In the genomic region with DNA sequence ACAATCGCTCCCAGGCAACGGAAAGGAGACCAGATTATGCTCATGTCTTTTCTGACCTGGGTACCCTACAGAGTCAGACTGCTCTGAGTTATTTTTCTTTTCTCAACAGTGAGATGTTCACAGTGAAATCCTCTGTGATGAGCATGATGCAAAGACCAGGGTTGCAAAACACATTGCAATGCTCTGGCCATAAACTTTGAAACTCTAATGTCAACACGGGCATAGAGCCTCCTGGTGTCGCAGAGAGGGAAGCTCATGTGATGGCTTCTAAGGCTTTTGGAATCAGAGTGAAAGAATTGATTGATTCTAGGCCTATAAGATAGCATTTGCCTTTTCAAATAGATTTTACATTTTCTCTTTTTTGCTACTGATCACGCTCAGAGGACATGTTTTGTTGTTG, we compare ENCODE assay signal across 14 cellular contexts.
DNase-seq lines count a peak whose midpoint lies in the region; ATAC-seq and TF ChIP-seq lines count a peak whose summit lies in the region.
"Had no signal": no experiment of that assay in that cellular context is flagged by ENCODE, and none has a peak within 500 bp of the region (broad histone marks: within the 10 kb centered on the region; RNA-seq: fewer than 3 reads in every experiment).

No MANE protein-coding gene starts in this region.

- no peaks in the 10 kb centered on the region for H3K36me3 ChIP-seq in Caco-2 (ENCODE audit: control insufficient read depth, insufficient read depth, low read length)
- H3K36me3 ChIP-seq in mesendoderm (ENCODE audit: control insufficient read depth, insufficient read depth, low read length), result no peaks in the 10 kb centered on the region

- intact Hi-C loops in Caco-2 (cut with micrococcal nuclease; ENCODE audit: unreplicated experiment), result loop anchor here (1.0 kb wide), 3 partner anchors 68 to 224 kb away; no protein-coding TSS in a partner anchor
- intact Hi-C loops in head of caudate nucleus (cut with DNase I), result no loop called here

- ATAC-seq in HG03442 (IDR thresholded peaks at IDR 0.05; ENCODE audit: unreplicated experiment), result no peak
- no peak for ATAC-seq in stimulated activated effector memory CD8-positive, alpha-beta T cell treated with anti-CD3 and anti-CD28 coated beads, Interleukin-12 subunit alpha, Interleukin-12 subunit beta, amount 100 ng/mL, for 72 hours
- ATAC-seq: natural killer cell treated with Interleukin-12 subunit alpha and Interleukin-12 subunit beta and Interleukin-15 and Interleukin-18, amount 100 ng/mL, for 72 hours had no signal

- no peak overlapping the region for H2BK5ac ChIP-seq in mesendoderm (ENCODE audit: low read length)

- no peak overlapping the region for H3K4ac ChIP-seq in mesendoderm (ENCODE audit: low read depth, low read length)

- no peaks in the 10 kb centered on the region for H3K9me3 Mint-ChIP-seq in Caco-2 (ENCODE audit: unreplicated experiment)
- peaks cover 19% of the 10 kb centered on the region for H3K9me3 Mint-ChIP-seq in stimulated activated effector memory CD8-positive, alpha-beta T cell treated with anti-CD3 and anti-CD28 coated beads, Interleukin-12 subunit alpha, Interleukin-12 subunit beta, amount 100 ng/mL, for 72 hours
- H3K9me3 Mint-ChIP-seq: activated CD4-positive, alpha-beta T cell treated with anti-CD3 and anti-CD28 coated beads, Interleukin-2, amount 10 ng/mL, durations not matched to agents 24 days and 14 days; activated naive CD4-positive, alpha-beta T cell treated with anti-CD3 and anti-CD28 coated beads, Interleukin-2, amount 10 ng/mL, durations not matched to agents 7 days and 5 days had no signal

- no peak overlapping the region for H4K5ac ChIP-seq in mesendoderm (ENCODE audit: low read length)

- no peaks in the 10 kb centered on the region for H3K27me3 ChIP-seq in Caco-2 (replicated peaks; ENCODE audit: control insufficient read depth, insufficient read depth, low read length)
- no peaks in the 10 kb centered on the region for H3K27me3 ChIP-seq in mesendoderm (ENCODE audit: insufficient read depth, low read length, poor library complexity)

- H4K8ac ChIP-seq in mesendoderm (ENCODE audit: low read depth, low read length), result no peak overlapping the region

- H3K18ac ChIP-seq in mesendoderm (ENCODE audit: low read length), result no peak overlapping the region

- H3K36me3 Mint-ChIP-seq in Caco-2 (ENCODE audit: insufficient read depth, unreplicated experiment), result no peaks in the 10 kb centered on the region
- no peaks in the 10 kb centered on the region for H3K36me3 Mint-ChIP-seq in stimulated activated effector memory CD8-positive, alpha-beta T cell treated with anti-CD3 and anti-CD28 coated beads, Interleukin-12 subunit alpha, Interleukin-12 subunit beta, amount 100 ng/mL, for 72 hours
- H3K36me3 Mint-ChIP-seq: activated naive CD4-positive, alpha-beta T cell treated with anti-CD3 and anti-CD28 coated beads, Interleukin-2, amount 10 ng/mL, durations not matched to agents 7 days and 5 days; immature natural killer cell; natural killer cell treated with Interleukin-12 subunit alpha and Interleukin-12 subunit beta and Interleukin-15 and Interleukin-18, amount 100 ng/mL, for 72 hours had no signal

- H3K4me3 ChIP-seq in Caco-2 (ENCODE audit: low read depth, low read length), result no peak overlapping the region
- H3K4me3 ChIP-seq in cardiac fibroblast (replicated peaks in 1 of 2; ENCODE audit: low read depth in 2 of 2, low read length in 2 of 2), result no peak overlapping the region
- no peak overlapping the region for H3K4me3 ChIP-seq in mesendoderm (ENCODE audit: low read length)

- H2BK15ac ChIP-seq in mesendoderm (replicated peaks; ENCODE audit: low read depth), result no peak overlapping the region

- H2BK120ac ChIP-seq in mesendoderm (ENCODE audit: low read depth, low read length), result no peak overlapping the region

- H3K4me2 ChIP-seq in mesendoderm (ENCODE audit: low read length), result no peak overlapping the region

- no peak overlapping the region for H3K27ac ChIP-seq in mesendoderm (ENCODE audit: low read depth, low read length)

- no peaks in the 10 kb centered on the region for H3K79me1 ChIP-seq in mesendoderm (ENCODE audit: low read length)

- BruUV-seq in Caco-2 (replicated peaks; lab: Mats Ljungman, UMichigan), result no TSS peak

- H3K27me3 Mint-ChIP-seq in Caco-2 (ENCODE audit: insufficient read depth, unreplicated experiment), result no peaks in the 10 kb centered on the region
- H3K27me3 Mint-ChIP-seq: activated CD4-positive, alpha-beta T cell treated with anti-CD3 and anti-CD28 coated beads, Interleukin-2, amount 10 ng/mL, durations not matched to agents 24 days and 14 days; activated naive CD4-positive, alpha-beta T cell treated with anti-CD3 and anti-CD28 coated beads, Interleukin-2, amount 10 ng/mL, durations not matched to agents 7 days and 5 days; natural killer cell treated with Interleukin-12 subunit alpha and Interleukin-12 subunit beta and Interleukin-15 and Interleukin-18, amount 100 ng/mL, for 72 hours had no signal

- H2AK5ac ChIP-seq in mesendoderm (ENCODE audit: low read length), result no peak overlapping the region

- H3K4me3 Mint-ChIP-seq in Caco-2 (ENCODE audit: unreplicated experiment), result no peak overlapping the region
- no peak overlapping the region for H3K4me3 Mint-ChIP-seq in stimulated activated effector memory CD8-positive, alpha-beta T cell treated with anti-CD3 and anti-CD28 coated beads, Interleukin-12 subunit alpha, Interleukin-12 subunit beta, amount 100 ng/mL, for 72 hours
- H3K4me3 Mint-ChIP-seq: activated CD4-positive, alpha-beta T cell treated with anti-CD3 and anti-CD28 coated beads, Interleukin-2, amount 10 ng/mL, durations not matched to agents 24 days and 14 days; activated naive CD4-positive, alpha-beta T cell treated with anti-CD3 and anti-CD28 coated beads, Interleukin-2, amount 10 ng/mL, durations not matched to agents 7 days and 5 days; immature natural killer cell; natural killer cell treated with Interleukin-12 subunit alpha and Interleukin-12 subunit beta and Interleukin-15 and Interleukin-18, amount 100 ng/mL, for 72 hours had no signal

- no peaks in the 10 kb centered on the region for H3K79me2 ChIP-seq in mesendoderm (ENCODE audit: control insufficient read depth, insufficient read depth, low read length)

- TF ChIP-seq CTCF in Caco-2 (IDR thresholded peaks at IDR 0.05; ENCODE audit: insufficient read depth in 1 of 2, low read depth in 1 of 2, low read length in 1 of 2, severe bottlenecking in 1 of 2, unreplicated experiment in 1 of 2) (peak; percentile 55 to 70), LNCAP (IDR thresholded peaks at IDR 0.05) (peak; percentile 46; the same call in 1 of the 2 replicates), cardiac fibroblast (IDR thresholded peaks at IDR 0.05; ENCODE audit: low read depth, low read length) (peak; percentile 57)

- no peaks in the 10 kb centered on the region for H3K4me1 Mint-ChIP-seq in Caco-2 (ENCODE audit: low read depth, unreplicated experiment)
- H3K4me1 Mint-ChIP-seq in stimulated activated effector memory CD8-positive, alpha-beta T cell treated with anti-CD3 and anti-CD28 coated beads, Interleukin-12 subunit alpha, Interleukin-12 subunit beta, amount 100 ng/mL, for 72 hours, result no peaks in the 10 kb centered on the region
- H3K4me1 Mint-ChIP-seq: activated CD4-positive, alpha-beta T cell treated with anti-CD3 and anti-CD28 coated beads, Interleukin-2, amount 10 ng/mL, durations not matched to agents 24 days and 14 days; activated naive CD4-positive, alpha-beta T cell treated with anti-CD3 and anti-CD28 coated beads, Interleukin-2, amount 10 ng/mL, durations not matched to agents 7 days and 5 days; immature natural killer cell had no signal

- no peak overlapping the region for H3K9ac ChIP-seq in mesendoderm (ENCODE audit: low read length)

- no peak overlapping the region for H3K27ac Mint-ChIP-seq in Caco-2 (ENCODE audit: unreplicated experiment)
- H3K27ac Mint-ChIP-seq in stimulated activated effector memory CD8-positive, alpha-beta T cell treated with anti-CD3 and anti-CD28 coated beads, Interleukin-12 subunit alpha, Interleukin-12 subunit beta, amount 100 ng/mL, for 72 hours, result no peak overlapping the region
- H3K27ac Mint-ChIP-seq: activated CD4-positive, alpha-beta T cell treated with anti-CD3 and anti-CD28 coated beads, Interleukin-2, amount 10 ng/mL, durations not matched to agents 24 days and 14 days; activated naive CD4-positive, alpha-beta T cell treated with anti-CD3 and anti-CD28 coated beads, Interleukin-2, amount 10 ng/mL, durations not matched to agents 7 days and 5 days; immature natural killer cell; natural killer cell treated with Interleukin-12 subunit alpha and Interleukin-12 subunit beta and Interleukin-15 and Interleukin-18, amount 100 ng/mL, for 72 hours had no signal

- no CpG with 5 or more reads among the region's 5 CpGs for WGBS in mesendoderm (ENCODE audit: extremely low coverage, insufficient coverage, low lambda C conversion rate)

- no peak overlapping the region for H3K23ac ChIP-seq in mesendoderm (ENCODE audit: low read length)

- DNase-seq in Caco-2, result peak; percentile 47 to 68
- DNase-seq in cardiac fibroblast (ENCODE audit: low read depth in 2 of 2), result peak; percentile 59 to 76
- peak; percentile 63 for DNase-seq in mesendoderm
- DNase-seq in head of caudate nucleus, result no peak
- no peak for DNase-seq in stimulated activated effector memory CD8-positive, alpha-beta T cell treated with anti-CD3 and anti-CD28 coated beads, Interleukin-12 subunit alpha, Interleukin-12 subunit beta, amount 100 ng/mL, for 72 hours (ENCODE audit: low spot score in 2 of 2)
- no peak for DNase-seq in GOT3 (lab: John Stamatoyannopoulos, UW)
- DNase-seq: activated CD4-positive, alpha-beta T cell treated with anti-CD3 and anti-CD28 coated beads, Interleukin-2, amount 10 ng/mL, durations not matched to agents 24 days and 14 days; activated naive CD4-positive, alpha-beta T cell treated with anti-CD3 and anti-CD28 coated beads, Interleukin-2, amount 10 ng/mL, durations not matched to agents 7 days and 5 days; immature natural killer cell; NCI-H345; stimulated activated CD4-positive, alpha-beta T cell treated with anti-CD3 and anti-CD28 coated beads, Interleukin-1b, Interleukin-23, amount 100 ng/mL, for 48 hours had no signal

- H3K9me3 ChIP-seq in Caco-2, result no peaks in the 10 kb centered on the region

- POLR2A ChIA-PET in Caco-2 (lab: Charles Lee), result no interaction called here

- CTCF ChIA-PET in Caco-2 (lab: Charles Lee), result interaction anchor here (0.6 to 1.2 kb wide), 4 partner anchors 37 to 179 kb away, joined by 3 to 8 read pairs (median 4); no protein-coding TSS in a partner anchor

- H3K4me1 ChIP-seq in Caco-2, result no peaks in the 10 kb centered on the region
- H3K4me1 ChIP-seq in mesendoderm (ENCODE audit: control insufficient read depth, low read depth, low read length), result peaks cover 2% of the 10 kb centered on the region

- no peak overlapping the region for H3K56ac ChIP-seq in mesendoderm (ENCODE audit: low read length)

Comparison
In these comparisons a context has a peak if more than half of its experiments do, and no peak if none do; other contexts are left out.
1. DNase-seq: peak in Caco-2 (2 of 2), cardiac fibroblast (2 of 2) and mesendoderm (single experiment); none in head of caudate nucleus (0 of 42), stimulated activated effector memory CD8-positive, alpha-beta T cell treated with anti-CD3 and anti-CD28 coated beads, Interleukin-12 subunit alpha, Interleukin-12 subunit beta, amount 100 ng/mL, for 72 hours (0 of 2) and GOT3 (single experiment).
2. Peak in every context shown above with its lines, with median percentiles within 50 percentile points of each other: CTCF ChIP-seq.